In genomic region chr17:43388198-43389021, GRCh38 we compare ENCODE assay signal across 8 cellular contexts. TPM values are rescaled to one million over a fixed set of nuclear protein-coding genes. Genes with fewer than 3 reads are reported as not detected.
DNase-seq lines count a peak whose midpoint lies in the region; ATAC-seq and TF ChIP-seq lines count a peak whose summit lies in the region.

No MANE protein-coding gene starts in this region.

- H3K79me2 ChIP-seq in MM.1S (ENCODE audit: low read length) (no peaks in the 10 kb centered on the region), neural progenitor cell (ENCODE audit: low read depth) (no peaks in the 10 kb centered on the region)

- H3K27me3 ChIP-seq in MM.1S (replicated peaks; ENCODE audit: insufficient read depth, low read length) (peaks cover 43% of the 10 kb centered on the region), foreskin keratinocyte (no peaks in the 10 kb centered on the region), neural progenitor cell (no peaks in the 10 kb centered on the region), stomach smooth muscle (ENCODE audit: control insufficient read depth in 1 of 2, insufficient read depth in 2 of 2, low read length in 2 of 2) (no peaks in the 10 kb centered on the region)

- H2AFZ ChIP-seq in MM.1S (ENCODE audit: low read length): peak overlapping the region; percentile 69
- peak overlapping the region; percentile 91 for H2AFZ ChIP-seq in neural progenitor cell (replicated peaks)

- DNase-seq in DMS79 (lab: John Stamatoyannopoulos, UW) (peak; percentile 91), GOT3 (lab: John Stamatoyannopoulos, UW) (peak; percentile 84), MM.1S (peak; percentile 76), SIG-M5 (lab: John Stamatoyannopoulos, UW) (peak; percentile 91), foreskin keratinocyte (peak; percentile 84 to 91), neural progenitor cell (ENCODE audit: low spot score) (peak; percentile 93)
- DNase-seq in activated gamma-delta T cell treated with anti-CD3 and anti-CD28 coated beads, Interleukin-2, amount 50 U/mL, for 16 hours (ENCODE audit: low read depth): peak; percentile 83

- H3K4me3 ChIP-seq in MM.1S (ENCODE audit: low read length) (peak overlapping the region; percentile 52), neural progenitor cell (peak overlapping the region; percentile 50), stomach smooth muscle (ENCODE audit: low read length in 2 of 2) (peak overlapping the region; percentile 80 to 88)

- H3K4me1 ChIP-seq in MM.1S (ENCODE audit: low read length) (no peaks in the 10 kb centered on the region), foreskin keratinocyte (no peaks in the 10 kb centered on the region), neural progenitor cell (no peaks in the 10 kb centered on the region), stomach smooth muscle (ENCODE audit: control insufficient read depth, insufficient read depth, low read length) (peaks cover 19% of the 10 kb centered on the region)

- peaks cover 3% of the 10 kb centered on the region for H3K9me3 Mint-ChIP-seq in neural progenitor cell

- H4K20me1 ChIP-seq in MM.1S (ENCODE audit: insufficient read depth, low read length) (no peaks in the 10 kb centered on the region), neural progenitor cell (ENCODE audit: low read depth) (no peaks in the 10 kb centered on the region)

- H3K27ac ChIP-seq in MM.1S (ENCODE audit: low read length) (no peak overlapping the region), foreskin keratinocyte (peak overlapping the region; percentile 89), neural progenitor cell (peak overlapping the region; percentile 65), stomach smooth muscle (ENCODE audit: low read length) (peak overlapping the region; percentile 100)

- H3K36me3 Mint-ChIP-seq in neural progenitor cell: no peaks in the 10 kb centered on the region

- TF ChIP-seq CTCF in MM.1S (IDR thresholded peaks at IDR 0.05; ENCODE audit: low read length): no peak
- TF ChIP-seq CTCF in foreskin keratinocyte (conservative IDR thresholded peaks at IDR 0.05): no peak
- no peak for TF ChIP-seq CTCF in neural progenitor cell (IDR thresholded peaks at IDR 0.05)

- H3K36me3 ChIP-seq in MM.1S (replicated peaks; ENCODE audit: insufficient read depth, low read length): no peaks in the 10 kb centered on the region
- no peaks in the 10 kb centered on the region for H3K36me3 ChIP-seq in neural progenitor cell
- no peaks in the 10 kb centered on the region for H3K36me3 ChIP-seq in stomach smooth muscle (ENCODE audit: control insufficient read depth in 2 of 2, insufficient read depth in 2 of 2, low read length in 2 of 2)

- no peaks in the 10 kb centered on the region for H3K9me3 ChIP-seq in MM.1S (replicated peaks; ENCODE audit: insufficient read depth, low read length)
- no peaks in the 10 kb centered on the region for H3K9me3 ChIP-seq in neural progenitor cell (ENCODE audit: low read depth)
- no peaks in the 10 kb centered on the region for H3K9me3 ChIP-seq in stomach smooth muscle (ENCODE audit: control insufficient read depth in 2 of 2, low read length in 2 of 2)

- H3K9ac ChIP-seq in MM.1S (ENCODE audit: low read length) (no peak overlapping the region; the same call in 1 of the 2 replicates), neural progenitor cell (no peak overlapping the region), stomach smooth muscle (ENCODE audit: low read length in 2 of 2) (peak overlapping the region; percentile 98 to 100)

- peaks cover 2% of the 10 kb centered on the region for H3K27me3 Mint-ChIP-seq in neural progenitor cell (ENCODE audit: insufficient read depth, low read depth)

- H3F3A ChIP-seq in MM.1S (ENCODE audit: insufficient read depth, low read length) (no peaks in the 10 kb centered on the region), neural progenitor cell (ENCODE audit: low read depth) (peaks cover 25% of the 10 kb centered on the region)

- H3K4me2 ChIP-seq in MM.1S (ENCODE audit: low read depth, low read length): peak overlapping the region; percentile 75
- peak overlapping the region; percentile 78 for H3K4me2 ChIP-seq in neural progenitor cell

- ATAC-seq in foreskin keratinocyte: peak; percentile 79

- H3K27ac Mint-ChIP-seq in neural progenitor cell: peak overlapping the region; percentile 68

- no peaks in the 10 kb centered on the region for H3K9me2 ChIP-seq in MM.1S (replicated peaks; ENCODE audit: insufficient read depth, low read length)

- H3K4me1 Mint-ChIP-seq in neural progenitor cell: peaks cover 35% of the 10 kb centered on the region

- H3K4me3 Mint-ChIP-seq in neural progenitor cell: peak overlapping the region; percentile 89

RNA-seq across cellular contexts. Expression of gene ARL4D, which starts 10.4 kb away (rescaled TPM):
- total RNA-seq in foreskin keratinocyte (21.9 and 24.6 TPM in 2 replicates), neural progenitor cell (ENCODE audit: low replicate concordance) (9.2 and 18.6 TPM in 2 replicates)
- polyA plus RNA-seq in foreskin keratinocyte: 26.9 and 30.9 TPM in 2 replicates

Comparison
In these comparisons a context has a peak if more than half of its experiments do, and no peak if none do; other contexts are left out.
1. H3K9ac ChIP-seq: peak in stomach smooth muscle (2 of 2); none in MM.1S (single experiment) and neural progenitor cell (single experiment).
2. Peak in every context shown above with its lines, with median percentiles within 50 percentile points of each other: DNase-seq and H3K4me3 ChIP-seq.